1 cellular context compared by ENCODE assay signal in the genomic region with DNA sequence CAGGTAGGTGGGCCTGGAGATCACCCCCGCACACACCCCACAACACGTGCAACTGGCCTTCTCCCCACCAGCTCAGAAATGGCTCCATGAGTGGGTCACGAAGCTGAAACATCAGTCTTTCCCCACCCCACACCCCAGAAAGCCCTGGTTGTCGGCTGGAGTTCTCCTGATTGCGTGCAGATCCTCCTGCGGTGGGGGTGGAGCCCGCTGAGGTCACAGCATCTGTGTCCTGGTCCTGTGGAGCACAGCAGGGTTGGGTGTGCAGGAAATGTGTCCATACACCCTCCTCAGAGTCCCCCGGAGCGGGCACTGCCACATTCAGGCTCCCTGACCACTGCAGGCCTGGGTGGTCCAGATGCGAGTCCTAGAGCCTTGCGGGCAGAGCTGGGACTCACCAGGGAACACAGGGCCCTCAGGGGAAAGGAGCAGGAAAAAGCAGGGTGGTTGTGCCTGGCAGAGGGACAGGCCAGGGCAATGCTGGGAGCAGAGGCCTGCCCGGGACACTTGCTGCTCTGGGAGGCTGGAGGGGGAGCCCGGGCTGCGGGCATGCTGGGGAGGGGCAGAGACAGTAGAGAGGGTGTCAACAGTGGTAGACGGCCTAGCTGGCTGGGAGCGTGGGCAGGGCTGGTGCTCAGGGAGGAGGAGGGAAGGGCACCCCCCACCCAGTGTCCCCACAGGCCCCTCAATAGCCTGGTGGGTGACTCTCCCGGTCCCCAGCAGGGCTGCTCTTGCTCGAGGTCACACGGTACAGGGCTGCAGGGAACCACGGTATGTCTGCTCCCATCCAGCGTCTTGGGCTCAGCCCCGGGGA.
TF ChIP-seq lines count a peak whose summit lies in the region.

No MANE protein-coding gene starts in this region.

TF ChIP-seq in liver, 16 proteins besides CTCF, POLR2A, EP300 and RAD21 (continued from another document):
- TF ChIP-seq, protein P1, sequence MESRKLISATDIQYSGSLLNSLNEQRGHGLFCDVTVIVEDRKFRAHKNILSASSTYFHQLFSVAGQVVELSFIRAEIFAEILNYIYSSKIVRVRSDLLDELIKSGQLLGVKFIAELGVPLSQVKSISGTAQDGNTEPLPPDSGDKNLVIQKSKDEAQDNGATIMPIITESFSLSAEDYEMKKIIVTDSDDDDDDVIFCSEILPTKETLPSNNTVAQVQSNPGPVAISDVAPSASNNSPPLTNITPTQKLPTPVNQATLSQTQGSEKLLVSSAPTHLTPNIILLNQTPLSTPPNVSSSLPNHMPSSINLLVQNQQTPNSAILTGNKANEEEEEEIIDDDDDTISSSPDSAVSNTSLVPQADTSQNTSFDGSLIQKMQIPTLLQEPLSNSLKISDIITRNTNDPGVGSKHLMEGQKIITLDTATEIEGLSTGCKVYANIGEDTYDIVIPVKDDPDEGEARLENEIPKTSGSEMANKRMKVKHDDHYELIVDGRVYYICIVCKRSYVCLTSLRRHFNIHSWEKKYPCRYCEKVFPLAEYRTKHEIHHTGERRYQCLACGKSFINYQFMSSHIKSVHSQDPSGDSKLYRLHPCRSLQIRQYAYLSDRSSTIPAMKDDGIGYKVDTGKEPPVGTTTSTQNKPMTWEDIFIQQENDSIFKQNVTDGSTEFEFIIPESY (IDR thresholded peaks at IDR 0.05) = no peak
- TF ChIP-seq NR2F2 (IDR thresholded peaks at IDR 0.05) = no peak
- no peak for TF ChIP-seq JUND (IDR thresholded peaks at IDR 0.05)
- TF ChIP-seq SP1 (IDR thresholded peaks at IDR 0.05) = no peak
TF ChIP-seq in liver: peak in this region for 0.
